22 cellular contexts compared by ENCODE assay signal in the genomic region with DNA sequence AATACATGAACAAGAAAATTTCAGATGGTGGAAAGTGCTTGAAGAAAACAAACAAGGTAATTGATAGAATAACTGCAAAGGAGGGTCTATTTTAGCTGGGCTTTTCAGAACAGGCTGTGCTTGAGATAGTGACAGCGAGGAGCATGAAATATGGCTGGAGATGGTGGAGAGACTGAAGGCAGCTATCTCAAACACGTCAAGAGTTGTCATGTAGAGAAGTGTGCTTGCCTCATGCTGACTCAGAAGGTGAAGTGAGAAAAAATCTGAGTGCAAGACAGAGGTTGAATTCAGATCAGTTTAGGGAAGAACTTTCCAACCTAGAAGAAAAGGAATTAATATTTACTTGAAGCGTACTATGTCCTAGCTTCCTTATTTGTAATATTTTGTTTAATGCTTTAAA.
DNase-seq lines count a peak whose midpoint lies in the region; ATAC-seq, FAIRE-seq and TF ChIP-seq lines count a peak whose summit lies in the region.
"Had no signal": no experiment of that assay in that cellular context is flagged by ENCODE, and none has a peak within 500 bp of the region (broad histone marks: within the 10 kb centered on the region; RNA-seq: fewer than 3 reads in every experiment).

No MANE protein-coding gene starts in this region.

- DNase-seq in GM23338 (ENCODE audit: low spot score) (no peak), NOMO-1 treated with DMSO at 0.1 percent for 48 hours (lab: John Stamatoyannopoulos, UW; ENCODE audit: unreplicated experiment) (peak; percentile 49), bronchial epithelial cell (ENCODE audit: low read depth) (peak; percentile 81), keratinocyte (ENCODE audit: low read depth, low spot score) (peak; percentile 23), NCI-H1417 treated with DMSO at 0.1 percent for 48 hours (lab: John Stamatoyannopoulos, UW) (no peak), activated T-cell treated with anti-CD3 and anti-CD28 coated beads for 4 hours (no peak), mucosa of descending colon (no peak)
- no peak for DNase-seq in stimulated activated CD4-positive, alpha-beta T cell treated with anti-CD3 and anti-CD28 coated beads, Interleukin-2, amount 100 ng/mL, for 24 hours
- DNase-seq: activated CD8-positive, alpha-beta memory T cell treated with anti-CD3 and anti-CD28 coated beads, Interleukin-2, amount 10 ng/mL, durations not matched to agents 7 days and 5 days; activated naive CD8-positive, alpha-beta T cell treated with anti-CD3 and anti-CD28 coated beads, Interleukin-2, amount 50 U/mL, for 24 hours; CD8-positive, alpha-beta T cell; dorsolateral prefrontal cortex; Karpas-422; NCI-H1092; NCI-H2081 treated with DMSO at 0.1 percent for 48 hours; NCI-H524 treated with DMSO at 0.1 percent for 48 hours; SK-N-SH; stimulated activated naive CD4-positive, alpha-beta T cell treated with Interleukin-2 at 50 U/mL for 16 hours; T-helper 9 cell; tibial artery had no signal

- H3K27ac ChIP-seq in GM23338 (ENCODE audit: low read depth) = no peak overlapping the region
- H3K27ac ChIP-seq in keratinocyte (ENCODE audit: control insufficient read depth, insufficient read depth, low read length) = peak overlapping the region; percentile 68
- H3K27ac ChIP-seq: tibial artery had no signal

- H3K27ac Mint-ChIP-seq in GM23338 = no peak overlapping the region
- H3K27ac Mint-ChIP-seq: activated CD8-positive, alpha-beta memory T cell treated with anti-CD3 and anti-CD28 coated beads, Interleukin-2, amount 10 ng/mL, durations not matched to agents 7 days and 5 days; activated naive CD8-positive, alpha-beta T cell treated with anti-CD3 and anti-CD28 coated beads, Interleukin-2, amount 50 U/mL, for 24 hours; CD8-positive, alpha-beta T cell had no signal

- H3K79me2 ChIP-seq in GM23338 (replicated peaks; ENCODE audit: insufficient read depth) (no peaks in the 10 kb centered on the region), keratinocyte (ENCODE audit: control insufficient read depth, insufficient read depth, low read length) (no peaks in the 10 kb centered on the region)

- intact Hi-C loops in mucosa of descending colon (cut with DNase I, micrococcal nuclease) = loop anchor here in 1 of 2 donors (10.0 kb wide), 1 partner anchor 278 kb away; no protein-coding TSS in a partner anchor

- H3K27me3 ChIP-seq in GM23338 (ENCODE audit: insufficient read depth) (peaks cover 55% of the 10 kb centered on the region), bronchial epithelial cell (ENCODE audit: control insufficient read depth, insufficient read depth, low read length) (no peaks in the 10 kb centered on the region), keratinocyte (ENCODE audit: control insufficient read depth, extremely low read depth, insufficient read depth, low read length) (no peaks in the 10 kb centered on the region)
- H3K27me3 ChIP-seq: dorsolateral prefrontal cortex, tibial artery had no signal

- H2AFZ ChIP-seq in GM23338 = no peak overlapping the region
- no peak overlapping the region for H2AFZ ChIP-seq in keratinocyte (ENCODE audit: control insufficient read depth, low read length)

- H4K20me1 ChIP-seq in GM23338 (replicated peaks; ENCODE audit: insufficient read depth) (no peaks in the 10 kb centered on the region), keratinocyte (ENCODE audit: control insufficient read depth, extremely low read depth, insufficient read depth, low read length) (no peaks in the 10 kb centered on the region)

- H3K27me3 Mint-ChIP-seq in GM23338 (ENCODE audit: insufficient read depth, low read depth, poor library complexity) = peaks cover 21% of the 10 kb centered on the region

- H3K9me3 Mint-ChIP-seq in GM23338 = no peaks in the 10 kb centered on the region
- H3K9me3 Mint-ChIP-seq: activated naive CD8-positive, alpha-beta T cell treated with anti-CD3 and anti-CD28 coated beads, Interleukin-2, amount 50 U/mL, for 24 hours; CD8-positive, alpha-beta T cell had no signal

- no peaks in the 10 kb centered on the region for H3K36me3 Mint-ChIP-seq in GM23338 (ENCODE audit: low read depth)
- H3K36me3 Mint-ChIP-seq: activated CD8-positive, alpha-beta memory T cell treated with anti-CD3 and anti-CD28 coated beads, Interleukin-2, amount 10 ng/mL, durations not matched to agents 7 days and 5 days; CD8-positive, alpha-beta T cell had no signal

- ATAC-seq in GM23338 (peak; percentile 29), mucosa of descending colon (no peak)
- ATAC-seq: activated CD4-positive, CD25-positive, alpha-beta regulatory T cell treated with anti-CD3 and anti-CD28 coated beads, Interleukin-2, amount 50 U/mL, for 24 hours; activated CD8-positive, alpha-beta memory T cell treated with anti-CD3 and anti-CD28 coated beads, Interleukin-2, amount 10 ng/mL, durations not matched to agents 7 days and 5 days; activated naive CD8-positive, alpha-beta T cell treated with anti-CD3 and anti-CD28 coated beads, Interleukin-2, amount 50 U/mL, for 24 hours; CD8-positive, alpha-beta T cell; sciatic nerve had no signal

- H3K4me2 ChIP-seq in GM23338 = peak overlapping the region; percentile 34
- H3K4me2 ChIP-seq in keratinocyte (ENCODE audit: control insufficient read depth, extremely low read depth, insufficient read depth, low read depth, low read length) = peak overlapping the region; percentile 43
- H3K4me2 ChIP-seq: SK-N-SH had no signal

- H3K4me1 Mint-ChIP-seq in GM23338 = peaks cover 33% of the 10 kb centered on the region

- H3K9ac ChIP-seq in keratinocyte (ENCODE audit: control insufficient read depth, extremely low read depth, insufficient read depth, low read length) = no peak overlapping the region
- H3K9ac ChIP-seq: SK-N-SH had no signal

- no peak overlapping the region for H3K4me3 ChIP-seq in GM23338
- H3K4me3 ChIP-seq in bronchial epithelial cell (ENCODE audit: low read depth, low read length) = no peak overlapping the region
- H3K4me3 ChIP-seq in keratinocyte (ENCODE audit: control insufficient read depth in 2 of 3, extremely low read depth in 1 of 3, insufficient read depth in 2 of 3, low read depth in 1 of 3, low read length in 3 of 3) = no peak overlapping the region
- no peak overlapping the region for H3K4me3 ChIP-seq in mucosa of descending colon
- H3K4me3 ChIP-seq: dorsolateral prefrontal cortex, tibial artery had no signal

- H3K9me2 ChIP-seq in GM23338 (ENCODE audit: insufficient read depth) = no peaks in the 10 kb centered on the region
- H3K9me2 ChIP-seq: SK-N-SH had no signal

- no peaks in the 10 kb centered on the region for H3K9me1 ChIP-seq in keratinocyte (ENCODE audit: control insufficient read depth, extremely low read depth, insufficient read depth, low read length)

- FAIRE-seq in bronchial epithelial cell (lab: Jason Lieb, UNC) (no peak), keratinocyte (lab: Jason Lieb, UNC) (peak; percentile 92)

- H3K4me1 ChIP-seq in GM23338 (ENCODE audit: insufficient read depth) (peaks cover 31% of the 10 kb centered on the region), keratinocyte (ENCODE audit: control insufficient read depth, extremely low read depth, insufficient read depth, low read length) (peaks cover 27% of the 10 kb centered on the region), mucosa of descending colon (ENCODE audit: low read depth) (no peaks in the 10 kb centered on the region)
- H3K4me1 ChIP-seq: tibial artery had no signal

- no peaks in the 10 kb centered on the region for H3K36me3 ChIP-seq in GM23338 (ENCODE audit: insufficient read depth)
- H3K36me3 ChIP-seq in bronchial epithelial cell (ENCODE audit: control insufficient read depth, insufficient read depth, low read length) = no peaks in the 10 kb centered on the region
- no peaks in the 10 kb centered on the region for H3K36me3 ChIP-seq in keratinocyte (ENCODE audit: control insufficient read depth in 2 of 2, extremely low read depth in 1 of 2, insufficient read depth in 2 of 2, low read length in 2 of 2)
- H3K36me3 ChIP-seq in mucosa of descending colon (ENCODE audit: low read depth) = no peaks in the 10 kb centered on the region
- H3K36me3 ChIP-seq: tibial artery had no signal

- dilution Hi-C loops in keratinocyte (cut with MboI; ENCODE audit: extremely low pct_ligation_motif_present, low sequenced_read_pairs) = no loop called here

- TF ChIP-seq CTCF in GM23338 (conservative IDR thresholded peaks at IDR 0.05; ENCODE audit: low read depth in 2 of 2) = no peak
- TF ChIP-seq CTCF in bronchial epithelial cell (IDR thresholded peaks at IDR 0.05; ENCODE audit: insufficient read depth, low read length, severe bottlenecking) = no peak
- TF ChIP-seq CTCF in keratinocyte (optimal IDR thresholded peaks at IDR 0.05 in 1 of 3, IDR thresholded peaks at IDR 0.05 in 1 of 3, conservative IDR thresholded peaks at IDR 0.05 in 1 of 3; ENCODE audit: extremely low read depth in 1 of 3, insufficient read depth in 2 of 3, low read length in 3 of 3) = no peak
- no peak for TF ChIP-seq CTCF in mucosa of descending colon (IDR thresholded peaks at IDR 0.05)

- no peaks in the 10 kb centered on the region for H3K9me3 ChIP-seq in keratinocyte (ENCODE audit: control insufficient read depth, low read depth, low read length)
- H3K9me3 ChIP-seq in mucosa of descending colon = no peaks in the 10 kb centered on the region
- H3K9me3 ChIP-seq: SK-N-SH, tibial artery had no signal

- H3K4me3 Mint-ChIP-seq in GM23338 = no peak overlapping the region
- H3K4me3 Mint-ChIP-seq: activated CD8-positive, alpha-beta memory T cell treated with anti-CD3 and anti-CD28 coated beads, Interleukin-2, amount 10 ng/mL, durations not matched to agents 7 days and 5 days; activated naive CD8-positive, alpha-beta T cell treated with anti-CD3 and anti-CD28 coated beads, Interleukin-2, amount 50 U/mL, for 24 hours; CD8-positive, alpha-beta T cell had no signal

- no peaks in the 10 kb centered on the region for H3F3A ChIP-seq in GM23338 (replicated peaks; ENCODE audit: low read depth)

Comparison
In these comparisons a context has a peak if more than half of its experiments do, and no peak if none do; other contexts are left out.
1. DNase-seq: peak in NOMO-1 treated with DMSO at 0.1 percent for 48 hours (single experiment), bronchial epithelial cell (single experiment) and keratinocyte (single experiment); none in GM23338 (single experiment), NCI-H1417 treated with DMSO at 0.1 percent for 48 hours (single experiment), activated T-cell treated with anti-CD3 and anti-CD28 coated beads for 4 hours (single experiment), mucosa of descending colon (0 of 3) and stimulated activated CD4-positive, alpha-beta T cell treated with anti-CD3 and anti-CD28 coated beads, Interleukin-2, amount 100 ng/mL, for 24 hours (0 of 2).